Comparison of ENCODE assay signal across 1 cellular context in the genomic region with DNA sequence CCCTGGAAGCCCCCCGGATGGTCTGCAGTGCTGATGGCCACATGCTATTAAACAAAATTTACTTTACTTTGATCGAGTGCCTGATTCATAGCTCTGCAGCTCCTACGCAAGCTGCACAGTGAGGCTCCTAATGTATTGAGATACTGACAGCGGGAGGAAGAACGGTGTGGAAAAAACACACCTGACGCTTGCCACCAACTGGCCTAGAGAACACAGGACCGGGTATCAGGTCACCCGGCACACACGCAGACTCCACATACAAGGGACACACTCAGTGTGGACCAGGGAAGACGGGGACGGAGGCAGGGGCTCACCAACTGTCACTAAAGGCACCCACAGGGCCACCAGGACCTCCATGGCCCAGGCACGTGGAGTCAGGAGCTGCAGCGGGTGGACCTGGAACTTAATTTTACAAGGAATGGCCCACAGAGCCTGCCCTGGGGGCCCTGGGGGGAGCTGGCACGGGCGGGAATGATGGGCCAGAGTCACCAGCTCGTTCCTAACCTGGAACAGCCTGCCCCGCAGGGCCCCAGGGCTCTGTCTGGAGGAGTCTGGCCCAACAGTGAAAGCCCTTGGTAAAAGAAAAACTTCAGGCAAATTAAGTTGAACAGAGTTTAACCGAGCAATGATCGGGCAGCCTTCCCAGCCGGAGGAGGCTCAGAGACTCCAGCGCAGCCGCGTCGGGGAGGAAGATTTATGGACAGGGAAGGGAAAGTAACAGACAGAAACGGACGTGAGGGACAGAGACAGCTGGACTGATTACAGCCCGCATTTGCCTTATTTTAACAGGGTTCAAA.
TF ChIP-seq lines count a peak whose summit lies in the region.

No MANE protein-coding gene starts in this region.

TF ChIP-seq in GM23338, 12 proteins besides CTCF, POLR2A, EP300 and RAD21 (continued from another document):
- no peak for TF ChIP-seq CREB1 (CRISPR knock-in tag; IDR thresholded peaks at IDR 0.05; ENCODE audit: low read depth)
- TF ChIP-seq ZNF331 (CRISPR knock-in tag; IDR thresholded peaks at IDR 0.05; ENCODE audit: low read depth), result no peak
- no peak for TF ChIP-seq STAT1 (IDR thresholded peaks at IDR 0.05; ENCODE audit: unreplicated experiment)
- TF ChIP-seq, protein P1, sequence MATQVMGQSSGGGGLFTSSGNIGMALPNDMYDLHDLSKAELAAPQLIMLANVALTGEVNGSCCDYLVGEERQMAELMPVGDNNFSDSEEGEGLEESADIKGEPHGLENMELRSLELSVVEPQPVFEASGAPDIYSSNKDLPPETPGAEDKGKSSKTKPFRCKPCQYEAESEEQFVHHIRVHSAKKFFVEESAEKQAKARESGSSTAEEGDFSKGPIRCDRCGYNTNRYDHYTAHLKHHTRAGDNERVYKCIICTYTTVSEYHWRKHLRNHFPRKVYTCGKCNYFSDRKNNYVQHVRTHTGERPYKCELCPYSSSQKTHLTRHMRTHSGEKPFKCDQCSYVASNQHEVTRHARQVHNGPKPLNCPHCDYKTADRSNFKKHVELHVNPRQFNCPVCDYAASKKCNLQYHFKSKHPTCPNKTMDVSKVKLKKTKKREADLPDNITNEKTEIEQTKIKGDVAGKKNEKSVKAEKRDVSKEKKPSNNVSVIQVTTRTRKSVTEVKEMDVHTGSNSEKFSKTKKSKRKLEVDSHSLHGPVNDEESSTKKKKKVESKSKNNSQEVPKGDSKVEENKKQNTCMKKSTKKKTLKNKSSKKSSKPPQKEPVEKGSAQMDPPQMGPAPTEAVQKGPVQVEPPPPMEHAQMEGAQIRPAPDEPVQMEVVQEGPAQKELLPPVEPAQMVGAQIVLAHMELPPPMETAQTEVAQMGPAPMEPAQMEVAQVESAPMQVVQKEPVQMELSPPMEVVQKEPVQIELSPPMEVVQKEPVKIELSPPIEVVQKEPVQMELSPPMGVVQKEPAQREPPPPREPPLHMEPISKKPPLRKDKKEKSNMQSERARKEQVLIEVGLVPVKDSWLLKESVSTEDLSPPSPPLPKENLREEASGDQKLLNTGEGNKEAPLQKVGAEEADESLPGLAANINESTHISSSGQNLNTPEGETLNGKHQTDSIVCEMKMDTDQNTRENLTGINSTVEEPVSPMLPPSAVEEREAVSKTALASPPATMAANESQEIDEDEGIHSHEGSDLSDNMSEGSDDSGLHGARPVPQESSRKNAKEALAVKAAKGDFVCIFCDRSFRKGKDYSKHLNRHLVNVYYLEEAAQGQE (IDR thresholded peaks at IDR 0.05; ENCODE audit: unreplicated experiment), result no peak
- no peak for TF ChIP-seq NANOG (IDR thresholded peaks at IDR 0.05; ENCODE audit: borderline replicate concordance)
